8 cellular contexts compared by ENCODE assay signal in genomic region chr2:97996679-97997078, GRCh38. TPM values are rescaled to one million over a fixed set of nuclear protein-coding genes. Genes with fewer than 3 reads are reported as not detected.
DNase-seq lines count a peak whose midpoint lies in the region; ATAC-seq and TF ChIP-seq lines count a peak whose summit lies in the region.

No MANE protein-coding gene starts in this region.

- peaks cover 17% of the 10 kb centered on the region for H3K4me1 ChIP-seq in MM.1S (ENCODE audit: low read length)
- H3K4me1 ChIP-seq in duodenal mucosa (ENCODE audit: control insufficient read depth in 1 of 2, insufficient read depth in 2 of 2, low read length in 2 of 2) = peaks cover 25% of the 10 kb centered on the region in 2 donors

- H3K4me1 Mint-ChIP-seq in natural killer cell treated with Interleukin-12 subunit alpha and Interleukin-12 subunit beta and Interleukin-15 and Interleukin-18, amount 100 ng/mL, for 72 hours (ENCODE audit: low read depth in 2 of 2) = peaks cover 21 to 31% of the 10 kb centered on the region in 2 donors

- H3K9me2 ChIP-seq in MM.1S (replicated peaks; ENCODE audit: insufficient read depth, low read length) = no peaks in the 10 kb centered on the region

- CTCF ChIA-PET in BJ (lab: Yijun Ruan, JAX) = interaction anchor here (0.6 to 1.6 kb wide), 2 partner anchors 11 to 1836 kb away, joined by 3 to 7 read pairs; no protein-coding TSS in a partner anchor

- peak overlapping the region; percentile 83 for H3K4me3 ChIP-seq in BJ (ENCODE audit: low read depth, low read length)
- peak overlapping the region; percentile 87; the same call in 1 of the 2 replicates for H3K4me3 ChIP-seq in MM.1S (ENCODE audit: low read length)
- peak overlapping the region; percentile 87 to 98 for H3K4me3 ChIP-seq in duodenal mucosa (ENCODE audit: low read depth in 1 of 2, low read length in 2 of 2)

- H3K9ac ChIP-seq in MM.1S (ENCODE audit: low read length) = no peak overlapping the region
- peak overlapping the region in 1 of 2 donors; percentile 80 for H3K9ac ChIP-seq in duodenal mucosa (ENCODE audit: low read depth in 1 of 2, low read length in 2 of 2)

- H3K9me3 ChIP-seq in MM.1S (replicated peaks; ENCODE audit: insufficient read depth, low read length) (no peaks in the 10 kb centered on the region), duodenal mucosa (ENCODE audit: control insufficient read depth in 1 of 2, low read length in 2 of 2) (no peaks in the 10 kb centered on the region)

- H3K36me3 ChIP-seq in BJ (ENCODE audit: control insufficient read depth, insufficient read depth, low read length) (no peaks in the 10 kb centered on the region), MM.1S (replicated peaks; ENCODE audit: insufficient read depth, low read length) (no peaks in the 10 kb centered on the region), duodenal mucosa (ENCODE audit: control insufficient read depth in 1 of 2, insufficient read depth in 2 of 2, low read length in 2 of 2) (no peaks in the 10 kb centered on the region)

- peak overlapping the region; percentile 91 for H2AFZ ChIP-seq in MM.1S (ENCODE audit: low read length)

- no peak for ATAC-seq in natural killer cell treated with Interleukin-12 subunit alpha and Interleukin-12 subunit beta and Interleukin-15 and Interleukin-18, amount 100 ng/mL, for 72 hours
- ATAC-seq in GM18498 (IDR thresholded peaks at IDR 0.05; ENCODE audit: unreplicated experiment) (no peak), GM18858 (IDR thresholded peaks at IDR 0.05; ENCODE audit: unreplicated experiment) (no peak)

- peaks cover 31% of the 10 kb centered on the region for H3K79me2 ChIP-seq in MM.1S (ENCODE audit: low read length)

- H3K9me3 Mint-ChIP-seq in natural killer cell treated with Interleukin-12 subunit alpha and Interleukin-12 subunit beta and Interleukin-15 and Interleukin-18, amount 100 ng/mL, for 72 hours = no peaks in the 10 kb centered on the region

- POLR2A ChIA-PET in BJ (lab: Charles Lee) = no interaction called here

- H3K27ac ChIP-seq in MM.1S (ENCODE audit: low read length) (no peak overlapping the region), duodenal mucosa (ENCODE audit: low read depth, low read length) (no peak overlapping the region)

- H3K27me3 Mint-ChIP-seq in natural killer cell treated with Interleukin-12 subunit alpha and Interleukin-12 subunit beta and Interleukin-15 and Interleukin-18, amount 100 ng/mL, for 72 hours = peaks cover 0 to 2% of the 10 kb centered on the region in 2 donors

- peak overlapping the region; percentile 82; the same call in 1 of the 2 replicates for H3K4me2 ChIP-seq in MM.1S (ENCODE audit: low read depth, low read length)

- H3K27me3 ChIP-seq in BJ (ENCODE audit: control insufficient read depth, insufficient read depth, low read length) (0 out of 2 replicates have a peak, but pooled peaks cover 2% of the 10 kb centered on the region), MM.1S (replicated peaks; ENCODE audit: insufficient read depth, low read length) (no peaks in the 10 kb centered on the region), duodenal mucosa (ENCODE audit: control insufficient read depth in 1 of 2, insufficient read depth in 2 of 2, low read length in 2 of 2) (no peaks in the 10 kb centered on the region)

- H3K27ac Mint-ChIP-seq in natural killer cell treated with Interleukin-12 subunit alpha and Interleukin-12 subunit beta and Interleukin-15 and Interleukin-18, amount 100 ng/mL, for 72 hours = peak overlapping the region; percentile 75 to 84

- no peak for DNase-seq in BJ (ENCODE audit: low read depth)
- no peak for DNase-seq in MM.1S
- DNase-seq in natural killer cell treated with Interleukin-12 subunit alpha and Interleukin-12 subunit beta and Interleukin-15 and Interleukin-18, amount 100 ng/mL, for 72 hours (ENCODE audit: low spot score) = no peak
- DNase-seq in SKM-1 (lab: John Stamatoyannopoulos, UW; ENCODE audit: unreplicated experiment) = no peak
- DNase-seq in NOMO-1 treated with DMSO at 0.1 percent for 48 hours (lab: John Stamatoyannopoulos, UW; ENCODE audit: unreplicated experiment) = no peak

- H4K20me1 ChIP-seq in MM.1S (ENCODE audit: insufficient read depth, low read length) = no peaks in the 10 kb centered on the region; the same call in 1 of the 2 replicates

- H3F3A ChIP-seq in MM.1S (ENCODE audit: insufficient read depth, low read length) = peaks cover 7% of the 10 kb centered on the region; the same call in 1 of the 2 replicates

- TF ChIP-seq CTCF in BJ (IDR thresholded peaks at IDR 0.05; ENCODE audit: insufficient read depth, low read depth, low read length) (no peak), MM.1S (IDR thresholded peaks at IDR 0.05; ENCODE audit: low read length) (no peak)

- H3K36me3 Mint-ChIP-seq in natural killer cell treated with Interleukin-12 subunit alpha and Interleukin-12 subunit beta and Interleukin-15 and Interleukin-18, amount 100 ng/mL, for 72 hours = no peaks in the 10 kb centered on the region

- H3K4me3 Mint-ChIP-seq in natural killer cell treated with Interleukin-12 subunit alpha and Interleukin-12 subunit beta and Interleukin-15 and Interleukin-18, amount 100 ng/mL, for 72 hours = peak overlapping the region; percentile 88

RNA-seq across cellular contexts. Expression of gene TMEM131, which starts 0.9 kb away (rescaled TPM):
- polyA plus RNA-seq in BJ (2011; rRNA removed) = 11.8 and 15.1 TPM in 2 replicates
- polyA minus RNA-seq in BJ (2011; rRNA and poly(A)+ RNA removed) = 17.4 and 24.8 TPM in 2 replicates
- 10 to 100 TPM; 44.6 to 47.3 TPM for total RNA-seq in natural killer cell treated with Interleukin-12 subunit alpha and Interleukin-12 subunit beta and Interleukin-15 and Interleukin-18, amount 100 ng/mL, for 72 hours
